In genomic region chr1:40395211-40396175, GRCh38 we compare ENCODE assay signal across 12 cellular contexts. TPM values are rescaled to one million over a fixed set of nuclear protein-coding genes. Genes with fewer than 3 reads are reported as not detected.
DNase-seq lines count a peak whose midpoint lies in the region; ATAC-seq and TF ChIP-seq lines count a peak whose summit lies in the region.
"Had no signal": no experiment of that assay in that cellular context is flagged by ENCODE, and none has a peak within 500 bp of the region (broad histone marks: within the 10 kb centered on the region; RNA-seq: fewer than 3 reads in every experiment).

No MANE protein-coding gene starts in this region.

- CTCF ChIA-PET in CD8-positive, alpha-beta T cell (lab: Charles Lee), result interaction anchor here (0.5 to 6.5 kb wide), 3 partner anchors 9 to 243 kb away, joined by 3 to 38 read pairs (median 10); no protein-coding TSS in a partner anchor
- CTCF ChIA-PET in activated CD4-positive, alpha-beta memory T cell treated with anti-CD3 and anti-CD28 coated beads for 36 hours (lab: Charles Lee), result interaction anchor here (1.1 to 1.3 kb wide), 2 partner anchors 10 to 14 kb away, joined by 5 to 6 read pairs; no protein-coding TSS in a partner anchor

- TF ChIP-seq CTCF in CD8-positive, alpha-beta T cell (IDR thresholded peaks at IDR 0.05), result no peak
- TF ChIP-seq CTCF in esophagus squamous epithelium (IDR thresholded peaks at IDR 0.05), result no peak
- no peak for TF ChIP-seq CTCF in gastrocnemius medialis (IDR thresholded peaks at IDR 0.05 in 4 of 5, conservative IDR thresholded peaks at IDR 0.05 in 1 of 5)

- H3K4me3 ChIP-seq in CD8-positive, alpha-beta T cell (ENCODE audit: low read depth, low read length), result no peak overlapping the region
- H3K4me3 ChIP-seq in esophagus squamous epithelium, result no peak overlapping the region
- H3K4me3 ChIP-seq in gastrocnemius medialis, result no peak overlapping the region

- no peaks in the 10 kb centered on the region for H3K27me3 ChIP-seq in CD8-positive, alpha-beta T cell (ENCODE audit: insufficient read depth, low read length)
- H3K27me3 ChIP-seq in esophagus squamous epithelium (no peaks in the 10 kb centered on the region), gastrocnemius medialis (no peaks in the 10 kb centered on the region)

- H3K4me3 Mint-ChIP-seq in CD8-positive, alpha-beta T cell, result peak overlapping the region; percentile 54
- peak overlapping the region; percentile 52 for H3K4me3 Mint-ChIP-seq in activated CD4-positive, alpha-beta memory T cell treated with anti-CD3 and anti-CD28 coated beads for 36 hours
- H3K4me3 Mint-ChIP-seq: nephron progenitor cell had no signal

- H3K27me3 Mint-ChIP-seq in CD8-positive, alpha-beta T cell (ENCODE audit: low read depth), result no peaks in the 10 kb centered on the region
- H3K27me3 Mint-ChIP-seq in activated CD4-positive, alpha-beta memory T cell treated with anti-CD3 and anti-CD28 coated beads for 36 hours, result no peaks in the 10 kb centered on the region

- ATAC-seq in CD8-positive, alpha-beta T cell, result no peak
- ATAC-seq in gastrocnemius medialis (no peak), HG02885 (IDR thresholded peaks at IDR 0.05; ENCODE audit: poor library complexity, unreplicated experiment) (no peak), Right ventricle myocardium inferior (no peak)

- no peak for DNase-seq in CD8-positive, alpha-beta T cell
- no peak for DNase-seq in activated CD4-positive, alpha-beta memory T cell treated with anti-CD3 and anti-CD28 coated beads for 36 hours
- no peak for DNase-seq in esophagus squamous epithelium (lab: John Stamatoyannopoulos, UW)
- no peak for DNase-seq in gastrocnemius medialis
- no peak for DNase-seq in NCI-H446 (lab: John Stamatoyannopoulos, UW)
- DNase-seq in Right ventricle myocardium inferior (ENCODE audit: missing footprints), result no peak
- no peak for DNase-seq in GF-D8 (lab: John Stamatoyannopoulos, UW)
- DNase-seq: MM.1S, nephron progenitor cell had no signal

- peak overlapping the region; percentile 55 for H3K27ac ChIP-seq in CD8-positive, alpha-beta T cell (ENCODE audit: low read depth, low read length)
- H3K27ac ChIP-seq in esophagus squamous epithelium, result peak overlapping the region; percentile 42 to 91 (median 72)
- peak overlapping the region; percentile 0 to 49 (median 28) for H3K27ac ChIP-seq in gastrocnemius medialis
- H3K27ac ChIP-seq: RWPE1, VCaP had no signal

- in situ Hi-C loops in gastrocnemius medialis (cut with MboI; ENCODE audit: low sequenced_read_pairs in 4 of 4), result no loop called here

- H3K9me3 Mint-ChIP-seq in CD8-positive, alpha-beta T cell, result no peaks in the 10 kb centered on the region
- H3K9me3 Mint-ChIP-seq in activated CD4-positive, alpha-beta memory T cell treated with anti-CD3 and anti-CD28 coated beads for 36 hours, result no peaks in the 10 kb centered on the region
- H3K9me3 Mint-ChIP-seq: nephron progenitor cell had no signal

- H3K4me1 Mint-ChIP-seq in CD8-positive, alpha-beta T cell (ENCODE audit: low read depth), result peaks cover 93% of the 10 kb centered on the region
- peaks cover 91% of the 10 kb centered on the region for H3K4me1 Mint-ChIP-seq in activated CD4-positive, alpha-beta memory T cell treated with anti-CD3 and anti-CD28 coated beads for 36 hours (ENCODE audit: low read depth)
- H3K4me1 Mint-ChIP-seq: nephron progenitor cell had no signal

- WGBS in esophagus squamous epithelium, 2 donors, result 84 to 87% methylated on average over 3 of the region's 3 CpGs

- H3K36me3 Mint-ChIP-seq in CD8-positive, alpha-beta T cell, result peaks cover 29% of the 10 kb centered on the region
- peaks cover 49% of the 10 kb centered on the region for H3K36me3 Mint-ChIP-seq in activated CD4-positive, alpha-beta memory T cell treated with anti-CD3 and anti-CD28 coated beads for 36 hours

- intact Hi-C loops in CD8-positive, alpha-beta T cell (cut with DNase I, micrococcal nuclease), result loop anchor here in 1 of 2 experiments (1.0 kb wide), 1 partner anchor 9 kb away; no protein-coding TSS in a partner anchor
- intact Hi-C loops in activated CD4-positive, alpha-beta memory T cell treated with anti-CD3 and anti-CD28 coated beads for 36 hours (cut with micrococcal nuclease), result loop anchor here (2.0 kb wide), 1 partner anchor 15 kb away; no protein-coding TSS in a partner anchor
- intact Hi-C loops in esophagus squamous epithelium (cut with DNase I) (no loop called here), gastrocnemius medialis (cut with DNase I; ENCODE audit: low total_unique reads) (no loop called here), Right ventricle myocardium inferior (cut with DNase I) (no loop called here)

- no peaks in the 10 kb centered on the region for H3K36me3 ChIP-seq in CD8-positive, alpha-beta T cell (ENCODE audit: insufficient read depth, low read length)
- H3K36me3 ChIP-seq in esophagus squamous epithelium (no peaks in the 10 kb centered on the region), gastrocnemius medialis (no peaks in the 10 kb centered on the region)

- H3K9me3 ChIP-seq in CD8-positive, alpha-beta T cell (ENCODE audit: low read length), result no peaks in the 10 kb centered on the region
- H3K9me3 ChIP-seq in esophagus squamous epithelium (no peaks in the 10 kb centered on the region), gastrocnemius medialis (no peaks in the 10 kb centered on the region)

- no peak for TF ChIP-seq POLR2A in esophagus squamous epithelium (IDR thresholded peaks at IDR 0.05)
- no peak for TF ChIP-seq POLR2A in gastrocnemius medialis (IDR thresholded peaks at IDR 0.05)

- POLR2A ChIA-PET in CD8-positive, alpha-beta T cell (lab: Charles Lee), result interaction anchor here (0.6 to 3.1 kb wide), 2 partner anchors 9 to 171 kb away, joined by 3 to 17 read pairs; no protein-coding TSS in a partner anchor
- POLR2A ChIA-PET in activated CD4-positive, alpha-beta memory T cell treated with anti-CD3 and anti-CD28 coated beads for 36 hours (lab: Charles Lee), result interaction anchor here (4.8 to 7.6 kb wide), 2 partner anchors 12 to 22 kb away, joined by 36 to 97 read pairs; partner anchors contain the start of gene SMAP2

- peak overlapping the region; percentile 93 for H3K27ac Mint-ChIP-seq in CD8-positive, alpha-beta T cell
- peak overlapping the region; percentile 85 for H3K27ac Mint-ChIP-seq in activated CD4-positive, alpha-beta memory T cell treated with anti-CD3 and anti-CD28 coated beads for 36 hours
- H3K27ac Mint-ChIP-seq: nephron progenitor cell had no signal

- peaks cover 94% of the 10 kb centered on the region for H3K4me1 ChIP-seq in CD8-positive, alpha-beta T cell (ENCODE audit: insufficient read depth, low read length)
- H3K4me1 ChIP-seq in esophagus squamous epithelium, result peaks cover 4 to 50% (median 29%) of the 10 kb centered on the region in 3 donors
- peaks cover 22 to 33% of the 10 kb centered on the region in 2 donors for H3K4me1 ChIP-seq in gastrocnemius medialis

RNA-seq across cellular contexts. Expression of gene SMAP2, which starts 22.0 kb away (rescaled TPM):
- total RNA-seq in CD8-positive, alpha-beta T cell, result 100 to 1,000 TPM; 167 to 171 TPM
- total RNA-seq in activated CD4-positive, alpha-beta memory T cell treated with anti-CD3 and anti-CD28 coated beads for 36 hours, result 100 to 1,000 TPM; 250 to 254 TPM
- total RNA-seq in esophagus squamous epithelium (10 to 100 TPM; 15.1 to 34.9 (median 23.8) TPM), gastrocnemius medialis (100 to 1,000 TPM in 1 of 4 donors, 10 to 100 TPM in 3; 14.9 to 121 (median 47.5) TPM), Right ventricle myocardium inferior (16.3 TPM)

RNA-seq across cellular contexts. Expression of gene ZFP69B, which starts 54.8 kb away (rescaled TPM):
- total RNA-seq in CD8-positive, alpha-beta T cell, result 1 to 10 TPM; 3.4 to 4.2 TPM
- total RNA-seq in activated CD4-positive, alpha-beta memory T cell treated with anti-CD3 and anti-CD28 coated beads for 36 hours, result 1 to 10 TPM; 4.8 to 5.7 TPM
- total RNA-seq in esophagus squamous epithelium (1 to 10 TPM in 1 of 4 donors, under 1 TPM in 3; 0.57 to 1.6 (median 0.70) TPM), gastrocnemius medialis (under 1 TPM in 3 of 4 donors, not detected in 1; 0.20 to 0.36 (median 0.35) TPM), Right ventricle myocardium inferior (1.2 TPM)
